In genomic region chr5:107469485-107469884, GRCh38 we compare ENCODE assay signal across 9 cellular contexts.
DNase-seq lines count a peak whose midpoint lies in the region; ATAC-seq and TF ChIP-seq lines count a peak whose summit lies in the region.
"Had no signal": no experiment of that assay in that cellular context is flagged by ENCODE, and none has a peak within 500 bp of the region (broad histone marks: within the 10 kb centered on the region; RNA-seq: fewer than 3 reads in every experiment).

No MANE protein-coding gene starts in this region.

- peak in 1 of 2 donors; percentile 92 for DNase-seq in cardiac muscle cell (ENCODE audit: low read depth in 1 of 2, low spot score in 1 of 2)
- no peak for DNase-seq in left ventricle myocardium superior
- DNase-seq in SKM-1 (lab: John Stamatoyannopoulos, UW; ENCODE audit: unreplicated experiment): peak; percentile 25
- DNase-seq in glomerular visceral epithelial cell (ENCODE audit: extremely low spot score): peak; percentile 94
- no peak for DNase-seq in type B pancreatic cell (ENCODE audit: extremely low spot score, unreplicated experiment)
- DNase-seq in NCI-H1092 treated with DMSO at 0.1 percent for 48 hours (lab: John Stamatoyannopoulos, UW): no peak
- DNase-seq in NCI-H187 (lab: John Stamatoyannopoulos, UW): no peak
- DNase-seq: NCI-H2081 treated with DMSO at 0.1 percent for 48 hours had no signal

- H3K4me3 Mint-ChIP-seq in type B pancreatic cell: peak overlapping the region; percentile 21

- H3K27me3 Mint-ChIP-seq in type B pancreatic cell: no peaks in the 10 kb centered on the region

- no peaks in the 10 kb centered on the region for H3K27me3 ChIP-seq in cardiac muscle cell

- no peaks in the 10 kb centered on the region for H3K36me3 ChIP-seq in cardiac muscle cell

- intact Hi-C loops in left ventricle myocardium superior (cut with micrococcal nuclease): no loop called here

- ATAC-seq in left ventricle myocardium superior (no peak), HG02973 (IDR thresholded peaks at IDR 0.05; ENCODE audit: unreplicated experiment) (no peak)

- peak overlapping the region; percentile 81 for H3K27ac ChIP-seq in cardiac muscle cell

- H3K36me3 Mint-ChIP-seq in type B pancreatic cell: no peaks in the 10 kb centered on the region

- H3K27ac Mint-ChIP-seq in type B pancreatic cell: peak overlapping the region; percentile 87

- H3K4me1 Mint-ChIP-seq in type B pancreatic cell (ENCODE audit: unreplicated experiment): peaks cover 63% of the 10 kb centered on the region

- H3K4me1 ChIP-seq in cardiac muscle cell (ENCODE audit: low read depth): peaks cover 50% of the 10 kb centered on the region

- TF ChIP-seq CTCF in cardiac muscle cell (IDR thresholded peaks at IDR 0.05; ENCODE audit: low read depth, low read length) (no peak), type B pancreatic cell (conservative IDR thresholded peaks at IDR 0.05) (no peak)

- H3K4me3 ChIP-seq in cardiac muscle cell: no peak overlapping the region

- no peaks in the 10 kb centered on the region for H3K9me3 Mint-ChIP-seq in type B pancreatic cell

- no peaks in the 10 kb centered on the region for H3K9me3 ChIP-seq in cardiac muscle cell (ENCODE audit: low read depth)

Comparison
In these comparisons a context has a peak if more than half of its experiments do, and no peak if none do; other contexts are left out.
1. DNase-seq: peak in SKM-1 (single experiment) and glomerular visceral epithelial cell (single experiment); none in left ventricle myocardium superior (single experiment), type B pancreatic cell (single experiment), NCI-H1092 treated with DMSO at 0.1 percent for 48 hours (single experiment) and NCI-H187 (0 of 2).